ENCODE assay signal across 9 cellular contexts in genomic region chr10:97683556-97684357, GRCh38. TPM values are rescaled to one million over a fixed set of nuclear protein-coding genes. Genes with fewer than 3 reads are reported as not detected.
A peak's percentile ranks its signal among the peaks of the same experiment; 100 is the strongest.
DNase-seq lines count a peak whose midpoint lies in the region; ATAC-seq and TF ChIP-seq lines count a peak whose summit lies in the region.
"Had no signal": no experiment of that assay in that cellular context is flagged by ENCODE, and none has a peak within 500 bp of the region (broad histone marks: within the 10 kb centered on the region; RNA-seq: fewer than 3 reads in every experiment).

No MANE protein-coding gene starts in this region.

- H3K9me3 Mint-ChIP-seq in T-cell, result no peaks in the 10 kb centered on the region

- no peak overlapping the region for H3K27ac ChIP-seq in SJCRH30
- peak overlapping the region; percentile 58 for H3K27ac ChIP-seq in fibroblast of lung (ENCODE audit: insufficient read depth, low read length)
- peak overlapping the region; percentile 63 for H3K27ac ChIP-seq in rectal smooth muscle tissue (ENCODE audit: low read depth, low read length)

- H3K27me3 ChIP-seq in SJCRH30 (no peaks in the 10 kb centered on the region), fibroblast of lung (ENCODE audit: control insufficient read depth, insufficient read depth, low read length) (no peaks in the 10 kb centered on the region), rectal smooth muscle tissue (ENCODE audit: control insufficient read depth, insufficient read depth, low read length) (no peaks in the 10 kb centered on the region)

- CTCF ChIA-PET in T-cell (lab: Charles Lee), result interaction anchor here in 1 of 2 donors (0.5 to 1.3 kb wide), 5 partner anchors 15 to 240 kb away, joined by 3 to 6 read pairs (median 3); no protein-coding TSS in a partner anchor

- H3K4me1 ChIP-seq in SJCRH30 (peaks cover 32% of the 10 kb centered on the region), fibroblast of lung (ENCODE audit: control insufficient read depth, extremely low read depth, insufficient read depth, low read length) (peaks cover 18% of the 10 kb centered on the region), rectal smooth muscle tissue (ENCODE audit: control insufficient read depth, insufficient read depth, low read length) (peaks cover 23% of the 10 kb centered on the region)

- no peak overlapping the region for H2AFZ ChIP-seq in fibroblast of lung (ENCODE audit: low read length)

- H3K27me3 Mint-ChIP-seq in T-cell, result no peaks in the 10 kb centered on the region

- TF ChIP-seq CTCF in fibroblast of lung (conservative IDR thresholded peaks at IDR 0.05 in 1 of 2, IDR thresholded peaks at IDR 0.05 in 1 of 2; ENCODE audit: low read depth in 1 of 2, low read length in 2 of 2), result no peak

- H4K20me1 ChIP-seq in fibroblast of lung (ENCODE audit: control insufficient read depth, extremely low read depth, insufficient read depth, low read length), result no peaks in the 10 kb centered on the region

- DNase-seq in GM03348 (ENCODE audit: low spot score), result peak; percentile 56
- peak; percentile 79 to 86 for DNase-seq in SJCRH30
- DNase-seq in fibroblast of lung (ENCODE audit: low read depth in 2 of 2), result peak; percentile 51 to 66
- no peak for DNase-seq in stimulated activated CD4-positive, alpha-beta T cell treated with anti-CD3 and anti-CD28 coated beads, Interleukin-4, amount 100 ng/mL, for 1 hour
- DNase-seq in activated T-cell treated with anti-CD3 and anti-CD28 coated beads, Interleukin-2, amount 50 U/mL, for 1 hour, result no peak
- DNase-seq in T-cell, result no peak
- DNase-seq in GOT3 (lab: John Stamatoyannopoulos, UW), result no peak
- DNase-seq: NCI-H524 had no signal

- H3K4me1 Mint-ChIP-seq in T-cell, result peaks cover 18 to 34% (median 22%) of the 10 kb centered on the region in 3 donors

- peaks cover 44% of the 10 kb centered on the region for H3K79me2 ChIP-seq in fibroblast of lung (ENCODE audit: control insufficient read depth, insufficient read depth, low read length)

- no peak overlapping the region for H3K4me3 ChIP-seq in SJCRH30
- peak overlapping the region in 2 of 4 experiments; percentile 81 to 92 for H3K4me3 ChIP-seq in fibroblast of lung (replicated peaks in 1 of 4; ENCODE audit: control extremely low read depth in 1 of 4, insufficient read depth in 1 of 4, low read depth in 3 of 4, low read length in 4 of 4)
- peak overlapping the region; percentile 48 for H3K4me3 ChIP-seq in rectal smooth muscle tissue (ENCODE audit: low read length)

- H3K9me3 ChIP-seq in SJCRH30 (replicated peaks) (no peaks in the 10 kb centered on the region), fibroblast of lung (ENCODE audit: control insufficient read depth, insufficient read depth, low read depth, low read length) (no peaks in the 10 kb centered on the region)

- no peak for ATAC-seq in T-cell (replicated peaks in 1 of 4)

- peak overlapping the region; percentile 66 for H3K4me2 ChIP-seq in fibroblast of lung (ENCODE audit: extremely low read depth, insufficient read depth, low read length)

- H3K36me3 ChIP-seq in SJCRH30 (no peaks in the 10 kb centered on the region), fibroblast of lung (ENCODE audit: control insufficient read depth, insufficient read depth, low read length) (peaks cover 5% of the 10 kb centered on the region), rectal smooth muscle tissue (ENCODE audit: control insufficient read depth, insufficient read depth, low read length) (peaks cover 2% of the 10 kb centered on the region)

- H3K9ac ChIP-seq in fibroblast of lung (ENCODE audit: insufficient read depth, low read length) (no peak overlapping the region), rectal smooth muscle tissue (ENCODE audit: low read length) (peak overlapping the region; percentile 51)

- POLR2A ChIA-PET in T-cell (lab: Charles Lee), result no interaction called here

- no peaks in the 10 kb centered on the region for H3K36me3 Mint-ChIP-seq in T-cell

- no peak overlapping the region for H3K27ac Mint-ChIP-seq in T-cell

- H3K4me3 Mint-ChIP-seq in T-cell, result no peak overlapping the region

RNA-seq across cellular contexts. Expression of gene AVPI1, which starts 3.3 kb away (rescaled TPM):
- total RNA-seq in SJCRH30 (2014; rRNA removed; shearing (Covaris generic)), result 11.2 and 14.4 TPM in 2 replicates
- total RNA-seq in fibroblast of lung, result 31.8 and 77.5 TPM in 2 replicates
- 14.3 and 14.9 TPM in 2 replicates for polyA plus RNA-seq in fibroblast of lung
- 25.4 and 27.1 TPM in 2 replicates for polyA plus RNA-seq in fibroblast of lung (2012)
- 21.2 and 26.7 TPM in 2 replicates for polyA minus RNA-seq in fibroblast of lung (ENCODE audit: low replicate concordance)
- 10 to 100 TPM in 1 of 5 donors, 1 to 10 TPM in 4; 2.4 to 10.0 (median 3.6) TPM for total RNA-seq in T-cell

RNA-seq across cellular contexts. Expression of gene MARVELD1, which starts 29.8 kb away (rescaled TPM):
- 29.8 and 30.4 TPM in 2 replicates for total RNA-seq in SJCRH30 (2014; rRNA removed; shearing (Covaris generic))
- total RNA-seq in fibroblast of lung (12.1 and 16.3 TPM in 2 replicates), T-cell (1 to 10 TPM; 1.3 to 2.4 (median 1.5) TPM)
- polyA plus RNA-seq in fibroblast of lung, result 106 and 132 TPM in 2 replicates
- 69.8 and 73.6 TPM in 2 replicates for polyA plus RNA-seq in fibroblast of lung (2012)
- 87.0 and 98.0 TPM in 2 replicates for polyA minus RNA-seq in fibroblast of lung (ENCODE audit: low replicate concordance)

RNA-seq across cellular contexts. Expression of gene PI4K2A, which starts 43.3 kb away (rescaled TPM):
- total RNA-seq in SJCRH30 (2014; rRNA removed; shearing (Covaris generic)), result 19.4 and 20.1 TPM in 2 replicates
- total RNA-seq in fibroblast of lung (16.4 and 26.6 TPM in 2 replicates), T-cell (10 to 100 TPM in 4 of 5 donors, 1 to 10 TPM in 1; 9.0 to 23.1 (median 11.0) TPM)
- polyA plus RNA-seq in fibroblast of lung, result 30.7 and 47.2 TPM in 2 replicates
- 22.7 and 35.4 TPM in 2 replicates for polyA plus RNA-seq in fibroblast of lung (2012)
- polyA minus RNA-seq in fibroblast of lung (ENCODE audit: low replicate concordance), result 33.3 and 51.5 TPM in 2 replicates

RNA-seq across cellular contexts. Expression of gene MORN4, which starts 50.5 kb away (rescaled TPM):
- total RNA-seq in SJCRH30 (2014; rRNA removed; shearing (Covaris generic)), result 1.9 and 2.9 TPM in 2 replicates
- total RNA-seq in fibroblast of lung, result 6.4 and 13.4 TPM in 2 replicates
- polyA plus RNA-seq in fibroblast of lung, result 11.0 and 13.2 TPM in 2 replicates
- polyA plus RNA-seq in fibroblast of lung (2012), result 11.6 and 12.1 TPM in 2 replicates
- polyA minus RNA-seq in fibroblast of lung (ENCODE audit: low replicate concordance), result 2.2 and 3.7 TPM in 2 replicates
- total RNA-seq in T-cell, result 1 to 10 TPM in 4 of 5 donors, under 1 TPM in 1; 0.84 to 4.4 (median 1.5) TPM

RNA-seq across cellular contexts. Expression of gene ZFYVE27, which starts 53.2 kb away (rescaled TPM):
- 20.7 and 27.1 TPM in 2 replicates for total RNA-seq in SJCRH30 (2014; rRNA removed; shearing (Covaris generic))
- total RNA-seq in fibroblast of lung (16.9 and 22.1 TPM in 2 replicates), T-cell (10 to 100 TPM; 57.6 to 68.0 (median 60.0) TPM)
- polyA plus RNA-seq in fibroblast of lung, result 7.7 and 8.3 TPM in 2 replicates
- 7.7 and 8.1 TPM in 2 replicates for polyA plus RNA-seq in fibroblast of lung (2012)
- 7.3 and 7.8 TPM in 2 replicates for polyA minus RNA-seq in fibroblast of lung (ENCODE audit: low replicate concordance)

Comparison
In these comparisons a context has a peak if more than half of its experiments do, and no peak if none do; other contexts are left out.
1. DNase-seq: peak in GM03348 (single experiment), SJCRH30 (2 of 2) and fibroblast of lung (2 of 2); none in stimulated activated CD4-positive, alpha-beta T cell treated with anti-CD3 and anti-CD28 coated beads, Interleukin-4, amount 100 ng/mL, for 1 hour (single experiment), activated T-cell treated with anti-CD3 and anti-CD28 coated beads, Interleukin-2, amount 50 U/mL, for 1 hour (single experiment), T-cell (0 of 34) and GOT3 (single experiment).